1 cellular context compared by ENCODE assay signal in the genomic region with DNA sequence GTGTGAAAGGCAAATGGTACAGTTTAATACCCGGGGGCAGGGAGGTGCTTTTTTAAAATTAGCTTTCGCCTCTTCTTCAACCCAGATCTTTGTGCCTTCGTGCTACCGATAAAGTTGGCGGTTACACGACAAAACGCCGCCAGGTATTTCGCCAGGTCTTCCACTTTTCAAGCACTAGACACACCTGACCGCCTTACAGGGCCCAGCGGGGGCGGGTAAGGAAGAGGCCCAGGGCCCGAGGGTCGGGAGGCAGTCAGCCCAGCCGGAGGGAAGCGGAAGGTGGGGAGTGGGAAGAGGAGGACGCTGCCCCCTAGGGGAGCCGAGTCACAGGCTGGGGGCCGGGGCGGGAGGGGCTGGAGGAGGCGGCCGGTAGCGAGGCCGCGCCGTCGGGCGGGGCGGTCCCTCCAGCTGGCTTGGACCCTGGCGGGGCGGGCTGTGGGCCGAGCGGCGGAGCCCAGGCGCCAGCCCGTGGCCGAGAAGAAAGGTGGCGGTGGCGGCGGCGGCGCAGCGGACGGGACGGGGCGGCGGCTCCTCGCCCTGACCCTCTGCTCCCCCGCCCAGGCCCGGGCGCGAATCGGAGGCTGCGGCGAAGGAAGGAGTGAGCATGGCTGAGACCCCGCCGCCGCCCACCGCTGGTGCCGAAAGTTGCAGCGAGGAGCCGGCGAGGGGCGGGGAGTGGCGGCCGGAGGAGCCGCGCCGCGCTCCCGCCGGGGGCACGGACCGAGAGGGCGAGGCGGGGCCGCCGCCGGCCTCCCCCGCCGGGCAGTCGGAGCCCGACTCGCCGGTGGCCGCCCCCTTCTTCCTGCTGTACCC.
A peak's percentile ranks its signal among the peaks of the same experiment; 100 is the strongest.
TF ChIP-seq lines count a peak whose summit lies in the region.

No MANE protein-coding gene starts in this region.

TF ChIP-seq in K562, 482 proteins besides CTCF, POLR2A, EP300 and RAD21 (continues in another document):
- TF ChIP-seq, protein P1, sequence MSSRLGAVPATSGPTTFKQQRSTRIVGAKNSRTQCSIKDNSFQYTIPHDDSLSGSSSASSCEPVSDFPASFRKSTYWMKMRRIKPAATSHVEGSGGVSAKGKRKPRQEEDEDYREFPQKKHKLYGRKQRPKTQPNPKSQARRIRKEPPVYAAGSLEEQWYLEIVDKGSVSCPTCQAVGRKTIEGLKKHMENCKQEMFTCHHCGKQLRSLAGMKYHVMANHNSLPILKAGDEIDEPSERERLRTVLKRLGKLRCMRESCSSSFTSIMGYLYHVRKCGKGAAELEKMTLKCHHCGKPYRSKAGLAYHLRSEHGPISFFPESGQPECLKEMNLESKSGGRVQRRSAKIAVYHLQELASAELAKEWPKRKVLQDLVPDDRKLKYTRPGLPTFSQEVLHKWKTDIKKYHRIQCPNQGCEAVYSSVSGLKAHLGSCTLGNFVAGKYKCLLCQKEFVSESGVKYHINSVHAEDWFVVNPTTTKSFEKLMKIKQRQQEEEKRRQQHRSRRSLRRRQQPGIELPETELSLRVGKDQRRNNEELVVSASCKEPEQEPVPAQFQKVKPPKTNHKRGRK (tag; IDR thresholded peaks at IDR 0.05): no peak
- TF ChIP-seq POLR2AphosphoS5 (IDR thresholded peaks at IDR 0.05; ENCODE audit: control insufficient read depth, insufficient read depth, low read depth, low read length) (peak; percentile 57), SIRT6 (IDR thresholded peaks at IDR 0.05; ENCODE audit: low read depth, low read length) (no peak), RBM17 (IDR thresholded peaks at IDR 0.05; ENCODE audit: borderline replicate concordance, low read depth, low read length) (no peak), ZNF57 (CRISPR knock-in tag; IDR thresholded peaks at IDR 0.05) (no peak), HDAC3 (IDR thresholded peaks at IDR 0.05; ENCODE audit: borderline replicate concordance, partially characterized antibody) (no peak), HNRNPL (IDR thresholded peaks at IDR 0.05; ENCODE audit: low read depth, low read length) (0 out of 2 replicates have a peak, but pooled peaks have one; percentile 14), CTBP1 (IDR thresholded peaks at IDR 0.05; ENCODE audit: borderline replicate concordance) (peak; percentile 76; the same call in 1 of the 2 replicates), ZNF253 (CRISPR knock-in tag; conservative IDR thresholded peaks at IDR 0.05) (no peak), NFIC (IDR thresholded peaks at IDR 0.05) (peak; percentile 74; the same call in 1 of the 2 replicates), SOX6 (IDR thresholded peaks at IDR 0.05) (0 out of 2 replicates have a peak, but pooled peaks have one; percentile 11), ARID4B (CRISPR knock-in tag; IDR thresholded peaks at IDR 0.05) (peak; percentile 59; the same call in 1 of the 2 replicates), VEZF1 (CRISPR knock-in tag; IDR thresholded peaks at IDR 0.05) (peak; percentile 91), ZNF280A (IDR thresholded peaks at IDR 0.05; ENCODE audit: low read depth, partially characterized antibody) (no peak), CXXC5 (CRISPR knock-in tag; IDR thresholded peaks at IDR 0.05) (peak; percentile 63; the same call in 1 of the 2 replicates), TSC22D4 (tag; IDR thresholded peaks at IDR 0.05) (no peak), GATAD2B (IDR thresholded peaks at IDR 0.05; ENCODE audit: borderline replicate concordance) (peak; percentile 39; the same call in 1 of the 2 replicates), MAFG (tag; conservative IDR thresholded peaks at IDR 0.05) (no peak), ZEB2 (IDR thresholded peaks at IDR 0.05) (peak; percentile 59; the same call in 1 of the 2 replicates), OTX1 (CRISPR knock-in tag; IDR thresholded peaks at IDR 0.05) (0 out of 2 replicates have a peak, but pooled peaks have one; percentile 76), MED1 (CRISPR knock-in tag; IDR thresholded peaks at IDR 0.05; ENCODE audit: borderline replicate concordance) (no peak), SMARCC2 (IDR thresholded peaks at IDR 0.05; ENCODE audit: low read depth) (peak; percentile 54; the same call in 1 of the 2 replicates), TAF1 (IDR thresholded peaks at IDR 0.05; ENCODE audit: control insufficient read depth, extremely low read depth, insufficient read depth, low read length, severe bottlenecking) (peak; percentile 70), ZNF561 (CRISPR knock-in tag; conservative IDR thresholded peaks at IDR 0.05) (no peak), ID3 (CRISPR knock-in tag; IDR thresholded peaks at IDR 0.05) (no peak), ID3 (tag; IDR thresholded peaks at IDR 0.05) (no peak), ZNF140 (CRISPR knock-in tag; IDR thresholded peaks at IDR 0.05) (no peak), NFRKB (IDR thresholded peaks at IDR 0.05; ENCODE audit: low read depth) (peak; percentile 44; the same call in 1 of the 2 replicates), HDAC2 (IDR thresholded peaks at IDR 0.05) (0 out of 2 replicates have a peak, but pooled peaks have one; percentile 38), MCM2 (IDR thresholded peaks at IDR 0.05; ENCODE audit: low read depth) (no peak)
- TF ChIP-seq, protein P2, sequence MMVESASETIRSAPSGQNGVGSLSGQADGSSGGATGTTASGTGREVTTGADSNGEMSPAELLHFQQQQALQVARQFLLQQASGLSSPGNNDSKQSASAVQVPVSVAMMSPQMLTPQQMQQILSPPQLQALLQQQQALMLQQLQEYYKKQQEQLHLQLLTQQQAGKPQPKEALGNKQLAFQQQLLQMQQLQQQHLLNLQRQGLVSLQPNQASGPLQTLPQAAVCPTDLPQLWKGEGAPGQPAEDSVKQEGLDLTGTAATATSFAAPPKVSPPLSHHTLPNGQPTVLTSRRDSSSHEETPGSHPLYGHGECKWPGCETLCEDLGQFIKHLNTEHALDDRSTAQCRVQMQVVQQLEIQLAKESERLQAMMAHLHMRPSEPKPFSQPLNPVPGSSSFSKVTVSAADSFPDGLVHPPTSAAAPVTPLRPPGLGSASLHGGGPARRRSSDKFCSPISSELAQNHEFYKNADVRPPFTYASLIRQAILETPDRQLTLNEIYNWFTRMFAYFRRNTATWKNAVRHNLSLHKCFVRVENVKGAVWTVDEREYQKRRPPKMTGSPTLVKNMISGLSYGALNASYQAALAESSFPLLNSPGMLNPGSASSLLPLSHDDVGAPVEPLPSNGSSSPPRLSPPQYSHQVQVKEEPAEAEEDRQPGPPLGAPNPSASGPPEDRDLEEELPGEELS (CRISPR knock-in tag; IDR thresholded peaks at IDR 0.05; ENCODE audit: borderline replicate concordance): no peak
- TF ChIP-seq, protein P3, sequence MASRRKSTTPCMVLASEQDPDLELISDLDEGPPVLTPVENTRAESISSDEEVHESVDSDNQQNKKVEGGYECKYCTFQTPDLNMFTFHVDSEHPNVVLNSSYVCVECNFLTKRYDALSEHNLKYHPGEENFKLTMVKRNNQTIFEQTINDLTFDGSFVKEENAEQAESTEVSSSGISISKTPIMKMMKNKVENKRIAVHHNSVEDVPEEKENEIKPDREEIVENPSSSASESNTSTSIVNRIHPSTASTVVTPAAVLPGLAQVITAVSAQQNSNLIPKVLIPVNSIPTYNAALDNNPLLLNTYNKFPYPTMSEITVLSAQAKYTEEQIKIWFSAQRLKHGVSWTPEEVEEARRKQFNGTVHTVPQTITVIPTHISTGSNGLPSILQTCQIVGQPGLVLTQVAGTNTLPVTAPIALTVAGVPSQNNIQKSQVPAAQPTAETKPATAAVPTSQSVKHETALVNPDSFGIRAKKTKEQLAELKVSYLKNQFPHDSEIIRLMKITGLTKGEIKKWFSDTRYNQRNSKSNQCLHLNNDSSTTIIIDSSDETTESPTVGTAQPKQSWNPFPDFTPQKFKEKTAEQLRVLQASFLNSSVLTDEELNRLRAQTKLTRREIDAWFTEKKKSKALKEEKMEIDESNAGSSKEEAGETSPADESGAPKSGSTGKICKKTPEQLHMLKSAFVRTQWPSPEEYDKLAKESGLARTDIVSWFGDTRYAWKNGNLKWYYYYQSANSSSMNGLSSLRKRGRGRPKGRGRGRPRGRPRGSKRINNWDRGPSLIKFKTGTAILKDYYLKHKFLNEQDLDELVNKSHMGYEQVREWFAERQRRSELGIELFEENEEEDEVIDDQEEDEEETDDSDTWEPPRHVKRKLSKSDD (conservative IDR thresholded peaks at IDR 0.05; ENCODE audit: low read length): no peak
- TF ChIP-seq, protein P4, sequence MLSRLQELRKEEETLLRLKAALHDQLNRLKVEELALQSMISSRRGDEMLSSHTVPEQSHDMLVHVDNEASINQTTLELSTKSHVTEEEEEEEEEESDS (CRISPR knock-in tag; IDR thresholded peaks at IDR 0.05): no peak
- TF ChIP-seq, protein P5, sequence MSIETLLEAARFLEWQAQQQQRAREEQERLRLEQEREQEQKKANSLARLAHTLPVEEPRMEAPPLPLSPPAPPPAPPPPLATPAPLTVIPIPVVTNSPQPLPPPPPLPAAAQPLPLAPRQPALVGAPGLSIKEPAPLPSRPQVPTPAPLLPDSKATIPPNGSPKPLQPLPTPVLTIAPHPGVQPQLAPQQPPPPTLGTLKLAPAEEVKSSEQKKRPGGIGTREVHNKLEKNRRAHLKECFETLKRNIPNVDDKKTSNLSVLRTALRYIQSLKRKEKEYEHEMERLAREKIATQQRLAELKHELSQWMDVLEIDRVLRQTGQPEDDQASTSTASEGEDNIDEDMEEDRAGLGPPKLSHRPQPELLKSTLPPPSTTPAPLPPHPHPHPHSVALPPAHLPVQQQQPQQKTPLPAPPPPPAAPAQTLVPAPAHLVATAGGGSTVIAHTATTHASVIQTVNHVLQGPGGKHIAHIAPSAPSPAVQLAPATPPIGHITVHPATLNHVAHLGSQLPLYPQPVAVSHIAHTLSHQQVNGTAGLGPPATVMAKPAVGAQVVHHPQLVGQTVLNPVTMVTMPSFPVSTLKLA (conservative IDR thresholded peaks at IDR 0.05): no peak
